Comparison of ENCODE assay signal across 34 cellular contexts in the genomic region with DNA sequence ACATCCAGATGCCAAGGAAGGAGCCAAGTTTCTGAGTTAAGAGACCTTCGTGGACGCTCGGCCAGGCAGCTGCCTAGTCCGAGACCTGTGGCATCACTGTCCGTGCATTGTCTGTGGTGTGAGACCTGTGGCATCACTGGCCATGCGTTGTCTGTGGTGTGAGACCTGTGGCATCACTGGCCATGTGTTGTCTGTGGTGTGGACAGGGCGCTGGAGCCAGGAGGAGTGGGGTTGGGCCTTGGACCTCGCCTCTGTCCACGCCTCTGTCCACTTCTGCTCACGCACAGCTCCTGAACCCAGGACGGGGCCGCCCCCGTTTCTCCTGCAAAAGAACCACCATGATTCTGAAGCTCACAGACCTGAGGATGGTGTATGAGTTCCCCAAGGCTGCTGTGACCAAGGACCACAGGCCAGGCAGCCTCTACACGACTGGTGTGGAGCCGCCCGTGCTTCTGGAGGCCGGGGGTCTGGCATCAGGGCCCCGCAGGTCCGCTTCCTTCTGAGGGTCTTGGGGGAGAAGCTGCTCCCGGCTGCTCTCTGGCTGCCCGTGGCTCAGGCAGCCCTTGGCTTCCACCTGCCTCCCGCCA.
"Had no signal": no experiment of that assay in that cellular context is flagged by ENCODE, and none has a peak within 500 bp of the region (broad histone marks: within the 10 kb centered on the region; RNA-seq: fewer than 3 reads in every experiment).

No MANE protein-coding gene starts in this region.

- H3K9me3 ChIP-seq: adrenal gland, body of pancreas had no signal

- H3K36me3 ChIP-seq: adrenal gland, brain microvascular endothelial cell, breast epithelium had no signal

- DNase-seq: activated B cell treated with CpG ODN at 0.5 μM for 24 hours; activated CD4-positive, alpha-beta memory T cell treated with anti-CD3 and anti-CD28 coated beads for 36 hours; activated CD4-positive, alpha-beta T cell treated with anti-CD3 and anti-CD28 coated beads for 4 hours; activated CD4-positive, alpha-beta T cell treated with anti-CD3 and anti-CD28 coated beads, Interleukin-2, amount 10 ng/mL, durations not matched to agents 24 days and 14 days; activated CD4-positive, alpha-beta T cell treated with anti-CD3 and anti-CD28 coated beads, Interleukin-2, amount 50 U/mL, for 1 hour; activated CD4-positive, alpha-beta T cell treated with anti-CD3 and anti-CD28 coated beads, Interleukin-2, amount 50 U/mL, for 4 hours; activated CD4-positive, CD25-positive, alpha-beta regulatory T cell treated with anti-CD3 and anti-CD28 coated beads, Interleukin-2, amount 50 U/mL, for 72 hours; activated CD8-positive, alpha-beta memory T cell treated with anti-CD3 and anti-CD28 coated beads, Interleukin-2, amount 50 U/mL, for 4 hours; activated CD8-positive, alpha-beta T cell treated with anti-CD3 and anti-CD28 coated beads for 36 hours; activated effector memory CD4-positive, alpha-beta T cell treated with anti-CD3 and anti-CD28 coated beads, Interleukin-2, amount 50 U/mL, for 16 hours; activated gamma-delta T cell treated with Interleukin-2 at 50 U/mL for 16 hours; activated naive CD4-positive, alpha-beta T cell; activated naive CD4-positive, alpha-beta T cell treated with anti-CD3 and anti-CD28 coated beads for 36 hours; activated naive CD4-positive, alpha-beta T cell treated with anti-CD3 and anti-CD28 coated beads, Interleukin-2, amount 50 U/mL, for 16 hours; activated naive CD8-positive, alpha-beta T cell treated with anti-CD3 and anti-CD28 coated beads for 36 hours; activated T-cell treated with anti-CD3 and anti-CD28 coated beads for 4 hours; activated T-cell treated with anti-CD3 and anti-CD28 coated beads, Interleukin-2, amount 50 U/mL, for 1 hour; activated T-cell treated with anti-CD3 and anti-CD28 coated beads, Interleukin-2, amount 50 U/mL, for 4 hours; activated T-cell treated with anti-CD3 and anti-CD28 coated beads, Interleukin-2, amount 50 U/mL, for 72 hours; adrenal gland; amniotic stem cell; aorta; body of pancreas; brain microvascular endothelial cell; central memory CD4-positive, alpha-beta T cell; T-helper 1 cell; T-helper 2 cell; T-helper 9 cell had no signal

- H3K27ac ChIP-seq: adrenal gland, body of pancreas, brain microvascular endothelial cell, breast epithelium, VCaP had no signal

- FAIRE-seq: astrocyte, TTC549 had no signal

- H3K4me3 ChIP-seq: adrenal gland, body of pancreas, breast epithelium had no signal

- H3K27me3 ChIP-seq: adrenal gland, body of pancreas, brain microvascular endothelial cell, breast epithelium had no signal

- H3K4me1 ChIP-seq: adrenal gland, body of pancreas, breast epithelium had no signal

- ATAC-seq: activated CD8-positive, alpha-beta T cell treated with anti-CD3 and anti-CD28 coated beads for 36 hours; activated naive CD4-positive, alpha-beta T cell treated with anti-CD3 and anti-CD28 coated beads, Interleukin-2, amount 50 U/mL, for 72 hours; activated T-cell treated with anti-CD3 and anti-CD28 coated beads, Interleukin-2, amount 50 U/mL, for 4 hours; activated T-cell treated with anti-CD3 and anti-CD28 coated beads, Interleukin-2, amount 50 U/mL, for 72 hours; activated T-helper 17 cell treated with anti-CD3 and anti-CD28 coated beads, Interleukin-2, amount 50 U/mL, for 72 hours; body of pancreas had no signal
